In the genomic region with DNA sequence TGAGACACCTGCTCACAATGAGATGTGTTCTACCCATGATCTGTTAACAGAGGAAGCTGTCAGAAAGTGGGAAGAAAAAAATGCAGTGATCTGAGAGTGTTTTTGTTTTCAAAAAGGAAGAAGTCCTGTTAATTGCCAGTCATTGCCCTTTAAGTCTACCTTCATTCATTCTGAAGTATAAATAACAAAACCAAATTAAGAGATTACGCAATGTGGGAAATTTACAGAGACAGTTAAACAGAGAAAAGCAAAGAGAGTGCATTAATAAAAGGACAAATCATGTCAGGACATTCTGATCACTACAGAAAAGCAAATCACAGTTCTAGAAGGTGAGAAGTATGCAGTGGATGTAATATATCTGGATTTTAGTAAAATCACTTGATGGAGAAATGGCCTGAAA, we compare ENCODE assay signal across 29 cellular contexts.
"Had no signal": no experiment of that assay in that cellular context is flagged by ENCODE, and none has a peak within 500 bp of the region (broad histone marks: within the 10 kb centered on the region; RNA-seq: fewer than 3 reads in every experiment).

No MANE protein-coding gene starts in this region.

- DNase-seq: activated CD4-positive, alpha-beta memory T cell treated with anti-CD3 and anti-CD28 coated beads for 36 hours; activated CD4-positive, alpha-beta T cell treated with anti-CD3 and anti-CD28 coated beads for 36 hours; activated CD4-positive, alpha-beta T cell treated with anti-CD3 and anti-CD28 coated beads, Interleukin-2, amount 10 ng/mL, durations not matched to agents 24 days and 14 days; activated CD4-positive, CD25-positive, alpha-beta regulatory T cell; activated CD4-positive, CD25-positive, alpha-beta regulatory T cell treated with anti-CD3 and anti-CD28 coated beads, Interleukin-2, amount 50 U/mL, for 72 hours; activated CD8-positive, alpha-beta memory T cell treated with anti-CD3 and anti-CD28 coated beads, Interleukin-2, amount 10 ng/mL, durations not matched to agents 7 days and 5 days; activated CD8-positive, alpha-beta memory T cell treated with anti-CD3 and anti-CD28 coated beads, Interleukin-2, amount 50 U/mL, for 4 hours; activated CD8-positive, alpha-beta T cell treated with anti-CD3 and anti-CD28 coated beads, Interleukin-2, amount 10 ng/mL, durations not matched to agents 7 days and 5 days; activated effector memory CD4-positive, alpha-beta T cell treated with Interleukin-2 at 50 U/mL for 16 hours; activated gamma-delta T cell treated with Interleukin-2 at 50 U/mL for 16 hours; activated naive CD4-positive, alpha-beta T cell treated with anti-CD3 and anti-CD28 coated beads, Interleukin-2, amount 50 U/mL, for 16 hours; activated naive CD4-positive, alpha-beta T cell treated with Interleukin-2 at 50 U/mL for 16 hours; activated T-cell treated with anti-CD3 and anti-CD28 coated beads, Interleukin-2, amount 50 U/mL, for 1 hour; amniotic stem cell; anterior cingulate cortex; brain microvascular endothelial cell; caudate nucleus; cortex of kidney; dermis blood vessel endothelial cell; effector CD4-positive, alpha-beta T cell; effector memory CD8-positive, alpha-beta T cell; foreskin fibroblast; head of caudate nucleus; hippocampal formation; T-helper 2 cell had no signal

- H3K27me3 ChIP-seq: brain microvascular endothelial cell had no signal

- ATAC-seq: activated CD4-positive, alpha-beta T cell treated with anti-CD3 and anti-CD28 coated beads for 36 hours; activated CD8-positive, alpha-beta memory T cell treated with anti-CD3 and anti-CD28 coated beads, Interleukin-2, amount 10 ng/mL, durations not matched to agents 7 days and 5 days; activated CD8-positive, alpha-beta T cell treated with anti-CD3 and anti-CD28 coated beads, Interleukin-2, amount 10 ng/mL, durations not matched to agents 7 days and 5 days; activated T-helper 17 cell treated with anti-CD3 and anti-CD28 coated beads, Interleukin-2, amount 50 U/mL, for 72 hours; effector memory CD8-positive, alpha-beta T cell had no signal

- H3K36me3 ChIP-seq: brain microvascular endothelial cell had no signal

- FAIRE-seq: astrocyte, colon, frontal cortex had no signal

- H3K27ac ChIP-seq: brain microvascular endothelial cell had no signal
